Comparison of ENCODE assay signal across 1 cellular context in the genomic region with DNA sequence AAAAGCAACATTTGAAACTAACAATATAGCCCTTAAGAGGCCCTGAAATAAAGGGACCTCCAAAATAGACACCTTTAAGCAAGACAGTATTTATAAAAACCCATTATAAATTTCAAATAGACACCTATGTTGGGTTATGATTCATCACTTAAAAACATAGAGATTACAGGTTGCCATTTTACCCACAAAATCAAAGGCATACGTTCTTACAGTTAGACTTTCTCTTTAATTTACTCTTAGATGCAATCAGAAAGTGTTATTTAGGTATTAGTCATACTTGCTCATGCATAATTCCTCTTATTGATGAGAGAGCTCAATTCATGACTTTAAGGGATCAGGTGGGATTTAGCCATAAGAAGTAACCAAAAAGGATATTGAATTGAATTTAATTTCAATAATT.
TF ChIP-seq lines count a peak whose summit lies in the region.

No MANE protein-coding gene starts in this region.

TF ChIP-seq in WTC11, 78 proteins besides CTCF, POLR2A, EP300 and RAD21 (continued from another document):
- no peak for TF ChIP-seq ATF6 (CRISPR knock-in tag; IDR thresholded peaks at IDR 0.05)
